ENCODE assay signal across 19 cellular contexts in genomic region chr17:54439816-54440215, GRCh38.
"Had no signal": no experiment of that assay in that cellular context is flagged by ENCODE, and none has a peak within 500 bp of the region (broad histone marks: within the 10 kb centered on the region; RNA-seq: fewer than 3 reads in every experiment).

No MANE protein-coding gene starts in this region.

- FAIRE-seq: RCC 7860 had no signal

- DNase-seq: KBM-7, MV-4-11, NCI-H1048, NCI-H1105, NCI-H1417, NCI-H1436 treated with DMSO at 0.1 percent for 48 hours, NCI-H1694 treated with DMSO at 0.1 percent for 48 hours, NCI-H1930, NCI-H2081, NCI-H2107, NCI-H2227 treated with DMSO at 0.1 percent for 48 hours, NCI-H524, NCI-H526 treated with DMSO at 0.1 percent for 48 hours, NCI-H748 treated with DMSO at 0.1 percent for 48 hours, RPMI8226, SHP77, SK-N-SH, T-helper 1 cell had no signal
